Comparison of ENCODE assay signal across 29 cellular contexts in genomic region chr21:41481191-41481590, GRCh38. TPM values are rescaled to one million over a fixed set of nuclear protein-coding genes. Genes with fewer than 3 reads are reported as not detected.
DNase-seq lines count a peak whose midpoint lies in the region; ATAC-seq, FAIRE-seq and TF ChIP-seq lines count a peak whose summit lies in the region.
"Had no signal": no experiment of that assay in that cellular context is flagged by ENCODE, and none has a peak within 500 bp of the region (broad histone marks: within the 10 kb centered on the region; RNA-seq: fewer than 3 reads in every experiment).

No MANE protein-coding gene starts in this region.

- H3K9ac ChIP-seq in astrocyte (ENCODE audit: low read length): no peak overlapping the region

- peak overlapping the region; percentile 88 for H3K27ac Mint-ChIP-seq in astrocyte (ENCODE audit: unreplicated experiment)
- H3K27ac Mint-ChIP-seq: HFFc6; IgD-negative memory B cell; T-helper 1 cell treated with Interleukin-12 subunit alpha and Interleukin-12 subunit beta and Interleukin-4 antibody, amounts not matched to agents 30 μg/mL and 1 μg/mL, for 36 hours had no signal

- ATAC-seq in heart right ventricle (no peak), HG02973 (IDR thresholded peaks at IDR 0.05; ENCODE audit: unreplicated experiment) (no peak)
- ATAC-seq: PC-3; stimulated activated naive CD8-positive, alpha-beta T cell treated with anti-CD3 and anti-CD28 coated beads, Interleukin-15, Interleukin-2, amounts not matched to agents 100 U/mL and 50 U/mL, for 24 hours; WTC11 had no signal

- H3K9me3 ChIP-seq in astrocyte (ENCODE audit: insufficient read depth, low read depth, low read length) (no peaks in the 10 kb centered on the region), stomach (no peaks in the 10 kb centered on the region), heart right ventricle (no peaks in the 10 kb centered on the region)
- H3K9me3 ChIP-seq: esophagus muscularis mucosa, left ventricle myocardium inferior, prostate gland, tibial artery had no signal

- H3K4me2 ChIP-seq in astrocyte (ENCODE audit: low read length): no peak overlapping the region

- intact Hi-C loops in stomach (cut with DNase I; ENCODE audit: low total_unique reads): no loop called here
- intact Hi-C loops in heart right ventricle (cut with DNase I): no loop called here

- H4K20me1 ChIP-seq in astrocyte (ENCODE audit: insufficient read depth, low read length): no peaks in the 10 kb centered on the region

- H3K27me3 Mint-ChIP-seq in astrocyte (ENCODE audit: low read depth, unreplicated experiment): no peaks in the 10 kb centered on the region

- WGBS in stomach, 5 donors: 61 to 80% (median 65%) methylated on average over 8 of the region's 8 CpGs
- whole genome bisulfite sequencing in heart right ventricle, 2 donors: 66 to 74% methylated on average over 8 of the region's 8 CpGs

- peak; percentile 16 for DNase-seq in HK-2 (ENCODE audit: unreplicated experiment)
- DNase-seq in astrocyte (ENCODE audit: low read depth): peak; percentile 80
- peak; percentile 23 to 29 for DNase-seq in foreskin fibroblast
- DNase-seq in stomach: no peak
- no peak for DNase-seq in heart right ventricle
- DNase-seq in DMS153 (lab: John Stamatoyannopoulos, UW): no peak
- DNase-seq: activated CD4-positive, alpha-beta T cell treated with anti-CD3 and anti-CD28 coated beads, Interleukin-2, amount 50 U/mL, for 4 hours; activated gamma-delta T cell; AML-193; effector CD8-positive, alpha-beta T cell; head of caudate nucleus; HFFc6; left ventricle myocardium inferior; MM.1S; NCI-H146; NCI-H748 treated with DMSO at 0.1 percent for 48 hours; PC-3; SIG-M5; small intestine; stimulated activated CD4-positive, alpha-beta T cell treated with anti-CD3 and anti-CD28 coated beads, Interleukin-4, amount 100 ng/mL, for 1 hour; stimulated activated naive CD8-positive, alpha-beta T cell treated with anti-CD3 and anti-CD28 coated beads, Interleukin-15, Interleukin-2, amounts not matched to agents 100 U/mL and 50 U/mL, for 24 hours; tibial artery had no signal

- no peak for FAIRE-seq in astrocyte (lab: Jason Lieb, UNC)
- FAIRE-seq: small intestine had no signal

- H3K27ac ChIP-seq in astrocyte (ENCODE audit: low read depth, low read length) (no peak overlapping the region), stomach (peak overlapping the region in 4 of 5 donors; percentile 40 to 67 (median 57)), heart right ventricle (no peak overlapping the region)
- H3K27ac ChIP-seq: esophagus muscularis mucosa, left ventricle myocardium inferior, tibial artery had no signal

- H3K79me2 ChIP-seq in astrocyte (ENCODE audit: insufficient read depth, low read length): no peaks in the 10 kb centered on the region

- H3K27me3 ChIP-seq in astrocyte (ENCODE audit: insufficient read depth, low read length): no peaks in the 10 kb centered on the region
- no peaks in the 10 kb centered on the region for H3K27me3 ChIP-seq in stomach
- H3K27me3 ChIP-seq in heart right ventricle: peaks cover 0 to 56% (median 18%) of the 10 kb centered on the region in 7 donors

- H3K4me1 Mint-ChIP-seq in astrocyte (ENCODE audit: low read depth, unreplicated experiment): peaks cover 49% of the 10 kb centered on the region

- no peak overlapping the region for H3K4me3 ChIP-seq in astrocyte (ENCODE audit: insufficient read depth, low read depth, low read length)
- H3K4me3 ChIP-seq in foreskin fibroblast (ENCODE audit: low read depth in 1 of 2, low read length in 2 of 2): no peak overlapping the region
- no peak overlapping the region for H3K4me3 ChIP-seq in stomach
- H3K4me3 ChIP-seq in heart right ventricle: no peak overlapping the region
- H3K4me3 ChIP-seq: esophagus muscularis mucosa, left ventricle myocardium inferior, prostate gland, tibial artery had no signal

- H3K9me3 Mint-ChIP-seq in astrocyte (ENCODE audit: unreplicated experiment): no peaks in the 10 kb centered on the region
- H3K9me3 Mint-ChIP-seq: HFFc6; IgD-negative memory B cell; T-helper 1 cell treated with Interleukin-12 subunit alpha and Interleukin-12 subunit beta and Interleukin-4 antibody, amounts not matched to agents 30 μg/mL and 1 μg/mL, for 36 hours; WTC11 had no signal

- peaks cover 20% of the 10 kb centered on the region for H3K4me1 ChIP-seq in astrocyte (ENCODE audit: insufficient read depth, low read length)
- peaks cover 54 to 90% (median 68%) of the 10 kb centered on the region in 4 donors for H3K4me1 ChIP-seq in stomach
- peaks cover 0 to 1% (median 0%) of the 10 kb centered on the region in 9 donors for H3K4me1 ChIP-seq in heart right ventricle
- H3K4me1 ChIP-seq: left ventricle myocardium inferior had no signal

- TF ChIP-seq CTCF in astrocyte (IDR thresholded peaks at IDR 0.05; ENCODE audit: insufficient read depth, low read depth, low read length) (no peak), foreskin fibroblast (IDR thresholded peaks at IDR 0.05; ENCODE audit: low read depth, low read length) (no peak), stomach (IDR thresholded peaks at IDR 0.05) (no peak), heart right ventricle (IDR thresholded peaks at IDR 0.05) (no peak)

- no peak for TF ChIP-seq EP300 in stomach (IDR thresholded peaks at IDR 0.05)

- no peak overlapping the region for H3K4me3 Mint-ChIP-seq in astrocyte (ENCODE audit: unreplicated experiment)
- H3K4me3 Mint-ChIP-seq: HFFc6; IgD-negative memory B cell; T-helper 1 cell treated with Interleukin-12 subunit alpha and Interleukin-12 subunit beta and Interleukin-4 antibody, amounts not matched to agents 30 μg/mL and 1 μg/mL, for 36 hours; WTC11 had no signal

- no peak for TF ChIP-seq POLR2A in stomach (IDR thresholded peaks at IDR 0.05)

- peak overlapping the region; percentile 21 for H2AFZ ChIP-seq in astrocyte (ENCODE audit: low read depth, low read length)

- H3K36me3 ChIP-seq in astrocyte (ENCODE audit: insufficient read depth, low read length): no peaks in the 10 kb centered on the region
- H3K36me3 ChIP-seq in stomach: peaks cover 5 to 73% (median 48%) of the 10 kb centered on the region in 4 donors
- H3K36me3 ChIP-seq in heart right ventricle: no peaks in the 10 kb centered on the region
- H3K36me3 ChIP-seq: esophagus muscularis mucosa, left ventricle myocardium inferior, tibial artery had no signal

- no peaks in the 10 kb centered on the region for H3K36me3 Mint-ChIP-seq in astrocyte (ENCODE audit: low read depth, unreplicated experiment)
- H3K36me3 Mint-ChIP-seq: IgD-negative memory B cell, WTC11 had no signal

RNA-seq across cellular contexts. Expression of gene TMPRSS2, which starts 26.8 kb away (rescaled TPM):
- total RNA-seq in astrocyte (0.84 and 0.89 TPM in 2 replicates), stomach (100 to 1,000 TPM; 102 to 554 (median 195) TPM), heart right ventricle (not detected)
- polyA plus RNA-seq in stomach (100 to 1,000 TPM in 1 of 3 donors, 10 to 100 TPM in 2; 58.2 to 106 (median 59.2) TPM), heart right ventricle (under 1 TPM in 1 of 2 donors, not detected in 1; 0.03 TPM)
- total RNA-seq: HFFc6, left ventricle myocardium inferior had no signal
- polyA plus RNA-seq: IgD-negative memory B cell, neural cell had no signal

RNA-seq across cellular contexts. Expression of gene MX1, which starts 55.2 kb away (rescaled TPM):
- total RNA-seq in astrocyte: 420 and 434 TPM in 2 replicates
- total RNA-seq in stomach: 100 to 1,000 TPM in 2 of 5 donors, 10 to 100 TPM in 3; 15.1 to 125 (median 66.9) TPM
- polyA plus RNA-seq in stomach: 10 to 100 TPM; 11.4 to 25.2 (median 25.1) TPM
- total RNA-seq in heart right ventricle: 10 to 100 TPM; 11.1 to 50.0 (median 20.1) TPM
- 10 to 100 TPM in 1 of 2 donors, 1 to 10 TPM in 1; 5.4 to 14.0 TPM for polyA plus RNA-seq in heart right ventricle

Comparison
In these comparisons a context has a peak if more than half of its experiments do, and no peak if none do; other contexts are left out.
1. DNase-seq: peak in HK-2 (single experiment), astrocyte (single experiment) and foreskin fibroblast (2 of 2); none in stomach (single experiment), heart right ventricle (0 of 2) and DMS153 (single experiment).
2. H3K27ac ChIP-seq: peak in stomach (4 of 5); none in astrocyte (single experiment) and heart right ventricle (0 of 10).
3. RNA of gene TMPRSS2, which starts 26.8 kb away (total RNA-seq): 102 to 554 TPM in stomach; 0.84 to 0.89 TPM in astrocyte and not detected in heart right ventricle; every median in the first group is over 10 times any median in the second.